Comparison of ENCODE assay signal across 8 cellular contexts in genomic region chr5:43066231-43066798, GRCh38. TPM values are rescaled to one million over a fixed set of nuclear protein-coding genes. Genes with fewer than 3 reads are reported as not detected.
DNase-seq lines count a peak whose midpoint lies in the region; TF ChIP-seq lines count a peak whose summit lies in the region.

No MANE protein-coding gene starts in this region.

- DNase-seq in EH (ENCODE audit: low read depth) (peak; percentile 72), H4 (ENCODE audit: low spot score) (peak; percentile 61), NAMALWA (ENCODE audit: low spot score) (peak; percentile 83), T-helper 2 cell (peak; percentile 39 to 85 (median 69)), astrocyte of the spinal cord (ENCODE audit: low read depth, low spot score) (peak; percentile 77), iPS DF 6.9 (ENCODE audit: low read depth, low spot score) (peak; percentile 31), sigmoid colon (peak; percentile 87), A172 (ENCODE audit: low spot score) (no peak)

- 0 out of 2 replicates have a peak, but pooled peaks cover 1% of the 10 kb centered on the region for H3K36me3 ChIP-seq in iPS DF 6.9 (ENCODE audit: control insufficient read depth, insufficient read depth, low read length)
- peaks cover 0 to 15% (median 6%) of the 10 kb centered on the region in 4 donors for H3K36me3 ChIP-seq in sigmoid colon

- no peaks in the 10 kb centered on the region for H3K27me3 ChIP-seq in iPS DF 6.9 (ENCODE audit: control insufficient read depth, insufficient read depth, low read length)
- no peaks in the 10 kb centered on the region for H3K27me3 ChIP-seq in sigmoid colon

- H3K27ac ChIP-seq in iPS DF 6.9 (ENCODE audit: low read length) (no peak overlapping the region), sigmoid colon (peak overlapping the region; percentile 94 to 100 (median 98))

- H3K4me1 ChIP-seq in iPS DF 6.9 (ENCODE audit: control insufficient read depth, insufficient read depth, low read length) (peaks cover 4% of the 10 kb centered on the region; the same call in 1 of the 2 replicates), sigmoid colon (peaks cover 0 to 38% (median 25%) of the 10 kb centered on the region in 4 donors)

- TF ChIP-seq EP300 in sigmoid colon (IDR thresholded peaks at IDR 0.05): no peak

- TF ChIP-seq CTCF in astrocyte of the spinal cord (IDR thresholded peaks at IDR 0.05; ENCODE audit: low read depth, low read length) (no peak), sigmoid colon (IDR thresholded peaks at IDR 0.05) (no peak)

- no peaks in the 10 kb centered on the region for H3K9me3 ChIP-seq in iPS DF 6.9 (ENCODE audit: control insufficient read depth, insufficient read depth, low read length)
- no peaks in the 10 kb centered on the region for H3K9me3 ChIP-seq in sigmoid colon

- H3K4me3 ChIP-seq in astrocyte of the spinal cord (ENCODE audit: low read depth, low read length) (peak overlapping the region; percentile 86), iPS DF 6.9 (ENCODE audit: low read length) (peak overlapping the region; percentile 81; the same call in 1 of the 2 replicates), sigmoid colon (peak overlapping the region; percentile 65 to 91 (median 80))

- no CpG with 5 or more reads among the region's 57 CpGs for WGBS in iPS DF 6.9 (ENCODE audit: insufficient coverage, insufficient read length)
- WGBS in sigmoid colon, 2 donors: 0% methylated on average over 57 of the region's 57 CpGs

- TF ChIP-seq POLR2A in sigmoid colon (IDR thresholded peaks at IDR 0.05): no peak

- in situ Hi-C loops in astrocyte of the spinal cord (cut with HindIII; ENCODE audit: low sequenced_read_pairs): no loop called here

- intact Hi-C loops in sigmoid colon (cut with DNase I): loop anchor here (1.0 to 5.0 kb wide), 7 partner anchors 25 to 416 kb away; partner anchors contain the start of genes HMGCS1, NIM1K, TMEM267 and ZNF131

RNA-seq across cellular contexts. Expression of gene ANXA2R, which starts 26.2 kb away (rescaled TPM):
- total RNA-seq in H4 (2014; rRNA removed; shearing (Covaris generic)): 4.5 TPM in 2 replicates
- total RNA-seq in sigmoid colon: 1 to 10 TPM; 1.8 to 4.4 (median 3.7) TPM
- 10 to 100 TPM in 1 of 3 donors, 1 to 10 TPM in 1, under 1 TPM in 1; 0.69 to 12.4 (median 1.8) TPM for polyA plus RNA-seq in sigmoid colon
- 8.0 and 9.4 TPM in 2 replicates for total RNA-seq in A172 (2014; rRNA removed; shearing (Covaris generic))

RNA-seq across cellular contexts. Expression of gene ZNF131, which starts 54.4 kb away (rescaled TPM):
- total RNA-seq in H4 (2014; rRNA removed; shearing (Covaris generic)): 19.1 and 24.8 TPM in 2 replicates
- total RNA-seq in sigmoid colon: 10 to 100 TPM; 21.7 to 35.3 (median 29.2) TPM
- polyA plus RNA-seq in sigmoid colon: 10 to 100 TPM; 13.8 to 20.8 (median 20.1) TPM
- total RNA-seq in A172 (2014; rRNA removed; shearing (Covaris generic)): 33.2 and 46.2 TPM in 2 replicates
